ENCODE assay signal across 1 cellular context in the genomic region with DNA sequence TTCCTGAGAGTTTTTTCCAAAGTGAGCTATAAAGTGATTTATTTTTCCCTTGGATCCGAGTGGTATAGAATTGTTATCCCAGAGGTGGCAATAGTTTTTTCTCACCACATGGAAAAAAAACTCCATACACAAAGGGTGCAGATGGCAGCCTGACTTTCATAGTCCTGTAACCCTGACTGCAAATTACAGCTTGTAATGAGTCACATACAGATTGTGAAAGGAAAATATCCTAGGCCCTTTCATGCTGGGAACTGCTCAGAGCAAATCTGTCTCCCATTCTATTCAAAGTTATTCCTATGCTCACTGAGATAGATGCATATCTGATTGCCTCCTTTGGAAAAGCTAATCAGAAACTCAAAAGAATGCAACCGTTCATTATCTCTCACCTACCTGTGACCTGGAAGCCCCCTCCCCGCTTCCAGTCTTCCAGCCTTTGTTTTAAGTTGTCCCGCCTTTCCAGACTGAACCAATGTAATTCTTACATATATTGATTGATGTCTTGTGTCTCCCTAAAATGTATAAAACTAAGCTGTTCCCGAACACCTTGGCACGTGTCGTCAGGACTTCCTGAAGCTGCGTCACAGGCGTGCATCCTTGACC.
TF ChIP-seq lines count a peak whose summit lies in the region.

No MANE protein-coding gene starts in this region.

TF ChIP-seq in WTC11, 78 proteins besides CTCF, POLR2A, EP300 and RAD21 (continued from another document):
- TF ChIP-seq ERG (CRISPR knock-in tag; IDR thresholded peaks at IDR 0.05) (no peak), PRDM15 (CRISPR knock-in tag; IDR thresholded peaks at IDR 0.05) (no peak), TEAD4 (CRISPR knock-in tag; IDR thresholded peaks at IDR 0.05) (no peak)
- TF ChIP-seq, protein P1, sequence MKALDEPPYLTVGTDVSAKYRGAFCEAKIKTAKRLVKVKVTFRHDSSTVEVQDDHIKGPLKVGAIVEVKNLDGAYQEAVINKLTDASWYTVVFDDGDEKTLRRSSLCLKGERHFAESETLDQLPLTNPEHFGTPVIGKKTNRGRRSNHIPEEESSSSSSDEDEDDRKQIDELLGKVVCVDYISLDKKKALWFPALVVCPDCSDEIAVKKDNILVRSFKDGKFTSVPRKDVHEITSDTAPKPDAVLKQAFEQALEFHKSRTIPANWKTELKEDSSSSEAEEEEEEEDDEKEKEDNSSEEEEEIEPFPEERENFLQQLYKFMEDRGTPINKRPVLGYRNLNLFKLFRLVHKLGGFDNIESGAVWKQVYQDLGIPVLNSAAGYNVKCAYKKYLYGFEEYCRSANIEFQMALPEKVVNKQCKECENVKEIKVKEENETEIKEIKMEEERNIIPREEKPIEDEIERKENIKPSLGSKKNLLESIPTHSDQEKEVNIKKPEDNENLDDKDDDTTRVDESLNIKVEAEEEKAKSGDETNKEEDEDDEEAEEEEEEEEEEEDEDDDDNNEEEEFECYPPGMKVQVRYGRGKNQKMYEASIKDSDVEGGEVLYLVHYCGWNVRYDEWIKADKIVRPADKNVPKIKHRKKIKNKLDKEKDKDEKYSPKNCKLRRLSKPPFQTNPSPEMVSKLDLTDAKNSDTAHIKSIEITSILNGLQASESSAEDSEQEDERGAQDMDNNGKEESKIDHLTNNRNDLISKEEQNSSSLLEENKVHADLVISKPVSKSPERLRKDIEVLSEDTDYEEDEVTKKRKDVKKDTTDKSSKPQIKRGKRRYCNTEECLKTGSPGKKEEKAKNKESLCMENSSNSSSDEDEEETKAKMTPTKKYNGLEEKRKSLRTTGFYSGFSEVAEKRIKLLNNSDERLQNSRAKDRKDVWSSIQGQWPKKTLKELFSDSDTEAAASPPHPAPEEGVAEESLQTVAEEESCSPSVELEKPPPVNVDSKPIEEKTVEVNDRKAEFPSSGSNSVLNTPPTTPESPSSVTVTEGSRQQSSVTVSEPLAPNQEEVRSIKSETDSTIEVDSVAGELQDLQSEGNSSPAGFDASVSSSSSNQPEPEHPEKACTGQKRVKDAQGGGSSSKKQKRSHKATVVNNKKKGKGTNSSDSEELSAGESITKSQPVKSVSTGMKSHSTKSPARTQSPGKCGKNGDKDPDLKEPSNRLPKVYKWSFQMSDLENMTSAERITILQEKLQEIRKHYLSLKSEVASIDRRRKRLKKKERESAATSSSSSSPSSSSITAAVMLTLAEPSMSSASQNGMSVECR (CRISPR knock-in tag; IDR thresholded peaks at IDR 0.05; ENCODE audit: borderline replicate concordance), result no peak
